30 cellular contexts compared by ENCODE assay signal in genomic region chr21:23792300-23792699, GRCh38.
"Had no signal": no experiment of that assay in that cellular context is flagged by ENCODE, and none has a peak within 500 bp of the region (broad histone marks: within the 10 kb centered on the region; RNA-seq: fewer than 3 reads in every experiment).

No MANE protein-coding gene starts in this region.

- ATAC-seq: activated naive CD4-positive, alpha-beta T cell treated with anti-CD3 and anti-CD28 coated beads, Interleukin-2, amount 50 U/mL, for 72 hours; activated naive CD8-positive, alpha-beta T cell treated with anti-CD3 and anti-CD28 coated beads, Interleukin-2, amount 50 U/mL, for 24 hours; activated T-cell treated with anti-CD3 and anti-CD28 coated beads, Interleukin-2, amount 50 U/mL, for 4 hours; activated T-cell treated with anti-CD3 and anti-CD28 coated beads, Interleukin-2, amount 50 U/mL, for 72 hours; activated T-helper 17 cell treated with anti-CD3 and anti-CD28 coated beads, Interleukin-2, amount 50 U/mL, for 72 hours; body of pancreas had no signal

- H3K27me3 ChIP-seq: adrenal gland, ascending aorta, body of pancreas, brain microvascular endothelial cell, breast epithelium, cardiac muscle cell had no signal

- H3K4me3 ChIP-seq: adrenal gland, ascending aorta, body of pancreas, breast epithelium, cardiac muscle cell had no signal

- H3K36me3 ChIP-seq: adrenal gland, ascending aorta, brain microvascular endothelial cell, breast epithelium, cardiac muscle cell had no signal

- H3K27ac ChIP-seq: adrenal gland, ascending aorta, body of pancreas, brain microvascular endothelial cell, breast epithelium, cardiac muscle cell had no signal

- DNase-seq: activated effector memory CD4-positive, alpha-beta T cell treated with anti-CD3 and anti-CD28 coated beads, Interleukin-2, amount 50 U/mL, for 16 hours; activated effector memory CD4-positive, alpha-beta T cell treated with Interleukin-2 at 50 U/mL for 16 hours; activated gamma-delta T cell; activated gamma-delta T cell treated with Interleukin-2 at 50 U/mL for 16 hours; activated naive CD4-positive, alpha-beta T cell; activated naive CD4-positive, alpha-beta T cell treated with anti-CD3 and anti-CD28 coated beads for 36 hours; activated naive CD4-positive, alpha-beta T cell treated with anti-CD3 and anti-CD28 coated beads, Interleukin-2, amount 10 ng/mL, durations not matched to agents 7 days and 5 days; activated naive CD4-positive, alpha-beta T cell treated with anti-CD3 and anti-CD28 coated beads, Interleukin-2, amount 50 U/mL, for 16 hours; activated naive CD4-positive, alpha-beta T cell treated with Interleukin-2 at 50 U/mL for 16 hours; activated naive CD8-positive, alpha-beta T cell treated with anti-CD3 and anti-CD28 coated beads for 36 hours; activated naive CD8-positive, alpha-beta T cell treated with anti-CD3 and anti-CD28 coated beads, Interleukin-2, amount 10 ng/mL, durations not matched to agents 7 days and 5 days; activated naive CD8-positive, alpha-beta T cell treated with anti-CD3 and anti-CD28 coated beads, Interleukin-2, amount 50 U/mL, for 24 hours; activated T-cell treated with anti-CD3 and anti-CD28 coated beads, Interleukin-2, amount 50 U/mL, for 4 hours; activated T-cell treated with anti-CD3 and anti-CD28 coated beads, Interleukin-2, amount 50 U/mL, for 48 hours; activated T-cell treated with anti-CD3 and anti-CD28 coated beads, Interleukin-2, amount 50 U/mL, for 72 hours; adrenal gland; amniotic stem cell; amygdala; anterior cingulate cortex; aorta; body of pancreas; brain microvascular endothelial cell; caudate nucleus; central memory CD4-positive, alpha-beta T cell; cerebellar nuclear complex had no signal

- H3K4me1 ChIP-seq: adrenal gland, ascending aorta, body of pancreas, breast epithelium had no signal

- H3K9me3 ChIP-seq: adrenal gland, ascending aorta, body of pancreas, breast epithelium had no signal
